ENCODE assay signal across 15 cellular contexts in the genomic region with DNA sequence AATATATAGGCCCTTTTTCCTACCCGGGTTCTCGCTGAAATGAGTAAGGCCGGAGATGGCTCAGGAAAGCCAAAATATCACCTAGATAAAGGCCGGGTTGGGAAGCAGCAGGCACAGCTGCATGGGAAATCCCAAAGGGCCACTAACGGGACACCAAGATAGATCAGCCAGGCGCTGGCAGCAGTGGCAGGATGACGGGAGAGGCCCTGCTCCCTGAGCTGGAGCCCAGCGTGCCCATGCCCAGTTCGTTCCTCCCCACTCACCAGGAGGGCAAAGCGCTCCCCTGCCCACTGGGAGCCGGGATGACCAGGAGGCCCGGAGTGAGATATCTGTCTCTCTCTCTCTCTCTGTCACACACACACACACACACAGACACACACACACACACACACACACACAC.
DNase-seq lines count a peak whose midpoint lies in the region; ATAC-seq and TF ChIP-seq lines count a peak whose summit lies in the region.
"Had no signal": no experiment of that assay in that cellular context is flagged by ENCODE, and none has a peak within 500 bp of the region (broad histone marks: within the 10 kb centered on the region; RNA-seq: fewer than 3 reads in every experiment).

No MANE protein-coding gene starts in this region.

- H3K27me3 ChIP-seq in adipocyte (replicated peaks; ENCODE audit: control insufficient read depth, insufficient read depth, low read length) (no peaks in the 10 kb centered on the region), iPS-18a (ENCODE audit: control insufficient read depth, insufficient read depth, low read length) (peaks cover 10% of the 10 kb centered on the region), upper lobe of right lung (peaks cover 7% of the 10 kb centered on the region)

- DNase-seq in NCI-H1092 treated with DMSO at 0.1 percent for 48 hours (lab: John Stamatoyannopoulos, UW) (peak; percentile 48), NCI-H1092 (lab: John Stamatoyannopoulos, UW) (no peak), adipocyte (ENCODE audit: low read depth) (no peak), upper lobe of right lung (no peak), GM19238 (ENCODE audit: insufficient read length, low spot score) (no peak)
- no peak for DNase-seq in activated CD8-positive, alpha-beta memory T cell treated with anti-CD3 and anti-CD28 coated beads, Interleukin-2, amount 50 U/mL, for 4 hours
- DNase-seq: activated CD4-positive, alpha-beta T cell treated with anti-CD3 and anti-CD28 coated beads, Interleukin-2, amount 10 ng/mL, durations not matched to agents 7 days and 5 days; aorta; Caco-2; effector CD8-positive, alpha-beta T cell; T-helper 1 cell had no signal

- H3K9ac ChIP-seq in adipocyte (ENCODE audit: low read length) (peak overlapping the region; percentile 82), iPS-18a (ENCODE audit: low read length) (no peak overlapping the region)

- H3K27ac ChIP-seq in iPS-18a (ENCODE audit: low read length) (no peak overlapping the region), upper lobe of right lung (no peak overlapping the region)
- H3K27ac ChIP-seq: neutrophil, suprapubic skin had no signal

- no peaks in the 10 kb centered on the region for H3K4me1 ChIP-seq in adipocyte (ENCODE audit: control insufficient read depth, insufficient read depth, low read length)
- H3K4me1 ChIP-seq in iPS-18a (ENCODE audit: control insufficient read depth, low read depth, low read length): peaks cover 13% of the 10 kb centered on the region
- H3K4me1 ChIP-seq in upper lobe of right lung: no peaks in the 10 kb centered on the region
- H3K4me1 ChIP-seq: Caco-2 had no signal

- peaks cover 10% of the 10 kb centered on the region for H3K9me3 ChIP-seq in adipocyte (ENCODE audit: control insufficient read depth, low read length)
- no peaks in the 10 kb centered on the region for H3K9me3 ChIP-seq in iPS-18a (ENCODE audit: control insufficient read depth, low read depth, low read length)
- H3K9me3 ChIP-seq in upper lobe of right lung: no peaks in the 10 kb centered on the region
- H3K9me3 ChIP-seq: neutrophil had no signal

- H3K4me3 ChIP-seq in adipocyte (ENCODE audit: low read length) (peak overlapping the region; percentile 76), iPS-18a (ENCODE audit: low read length) (peak overlapping the region; percentile 67), upper lobe of right lung (peak overlapping the region; percentile 56)

- ATAC-seq in upper lobe of right lung (no peak), GM21381 (IDR thresholded peaks at IDR 0.05; ENCODE audit: unreplicated experiment) (no peak)

- H3K36me3 ChIP-seq in adipocyte (ENCODE audit: control insufficient read depth, insufficient read depth, low read length, severe bottlenecking) (no peaks in the 10 kb centered on the region), iPS-18a (ENCODE audit: control insufficient read depth, low read depth, low read length) (no peaks in the 10 kb centered on the region), upper lobe of right lung (no peaks in the 10 kb centered on the region)
- H3K36me3 ChIP-seq: neutrophil, suprapubic skin had no signal

- intact Hi-C loops in upper lobe of right lung (cut with DNase I): no loop called here

- no peak for TF ChIP-seq CTCF in upper lobe of right lung (IDR thresholded peaks at IDR 0.05)
